In genomic region chr7:152463714-152464311, GRCh38 we compare ENCODE assay signal across 8 cellular contexts. TPM values are rescaled to one million over a fixed set of nuclear protein-coding genes. Genes with fewer than 3 reads are reported as not detected.
A peak's percentile ranks its signal among the peaks of the same experiment; 100 is the strongest.
DNase-seq lines count a peak whose midpoint lies in the region; ATAC-seq, FAIRE-seq and TF ChIP-seq lines count a peak whose summit lies in the region.

No MANE protein-coding gene starts in this region.

- H3K4me2 ChIP-seq in H1 (ENCODE audit: insufficient read depth in 1 of 2, low read depth in 2 of 2, low read length in 2 of 2) (peak overlapping the region; percentile 84 to 87; a peak in 3 of 4 replicates), mesendoderm (ENCODE audit: low read length) (peak overlapping the region; percentile 31)

- H2BK12ac ChIP-seq in H1 (ENCODE audit: low read depth, low read length) = no peak overlapping the region

- no peak overlapping the region for H3K23ac ChIP-seq in H1 (ENCODE audit: insufficient read length)
- no peak overlapping the region for H3K23ac ChIP-seq in mesendoderm (ENCODE audit: low read length)

- peak overlapping the region; percentile 84 for H3K4me3 Mint-ChIP-seq in activated CD8-positive, alpha-beta memory T cell treated with anti-CD3 and anti-CD28 coated beads, Interleukin-2, amount 10 ng/mL, durations not matched to agents 7 days and 5 days

- H3K9me3 ChIP-seq in H1 (ENCODE audit: insufficient read depth in 2 of 2, low read depth in 1 of 2, low read length in 1 of 2) = no peaks in the 10 kb centered on the region

- DNase-seq in COR-L47 (lab: John Stamatoyannopoulos, UW) (peak; percentile 100), HT1080 (ENCODE audit: low read depth) (peak; percentile 97), NOMO-1 (lab: John Stamatoyannopoulos, UW; ENCODE audit: unreplicated experiment in 2 of 2) (peak; percentile 83 to 92), H1 (ENCODE audit: low read depth in 1 of 2, low spot score in 2 of 2) (peak; percentile 94 to 98), mesendoderm (peak; percentile 99)
- peak; percentile 100 for DNase-seq in activated CD8-positive, alpha-beta memory T cell treated with anti-CD3 and anti-CD28 coated beads, Interleukin-2, amount 10 ng/mL, durations not matched to agents 7 days and 5 days
- peak; percentile 100 for DNase-seq in stimulated activated CD8-positive, alpha-beta memory T cell treated with anti-CD3 and anti-CD28 coated beads, Interleukin-12 subunit alpha, Interleukin-12 subunit beta, amount 100 ng/mL, for 4 hours (ENCODE audit: low read depth)

- H3K27ac ChIP-seq in H1 (ENCODE audit: low read depth, low read length) (peak overlapping the region; percentile 36; the same call in 1 of the 2 replicates), mesendoderm (ENCODE audit: low read depth, low read length) (peak overlapping the region; percentile 93)

- peak overlapping the region; percentile 74 to 92 (median 78) for H3K4me3 ChIP-seq in H1 (ENCODE audit: extremely low read depth in 1 of 4, insufficient read depth in 2 of 4, low read depth in 3 of 4, low read length in 4 of 4)
- H3K4me3 ChIP-seq in mesendoderm (ENCODE audit: low read length) = peak overlapping the region; percentile 52

- no peak overlapping the region for H2BK20ac ChIP-seq in H1 (ENCODE audit: low read length)

- H2BK120ac ChIP-seq in H1 (replicated peaks; ENCODE audit: low read depth, low read length) (no peak overlapping the region), mesendoderm (ENCODE audit: low read depth, low read length) (no peak overlapping the region)

- no peaks in the 10 kb centered on the region for H3K27me3 Mint-ChIP-seq in activated CD8-positive, alpha-beta memory T cell treated with anti-CD3 and anti-CD28 coated beads, Interleukin-2, amount 10 ng/mL, durations not matched to agents 7 days and 5 days

- TF ChIP-seq CTCF in H1 (IDR thresholded peaks at IDR 0.05; ENCODE audit: control extremely low read depth in 1 of 3, insufficient read depth in 1 of 3, low read depth in 1 of 3, low read length in 3 of 3) = no peak

- POLR2A ChIA-PET in H1 (lab: Charles Lee; ENCODE audit: partially characterized antibody) = interaction anchor here (0.6 to 1.1 kb wide), 4 partner anchors 32 to 198 kb away, joined by 3 to 4 read pairs (median 3); no protein-coding TSS in a partner anchor

- TF ChIP-seq RAD21 in H1 (IDR thresholded peaks at IDR 0.05 in 1 of 2, conservative IDR thresholded peaks at IDR 0.05 in 1 of 2; ENCODE audit: low read depth in 2 of 2, low read length in 2 of 2) = no peak

- H3K4me1 ChIP-seq in H1 (replicated peaks in 1 of 4; ENCODE audit: control insufficient read depth in 3 of 4, insufficient read depth in 4 of 4, low read length in 3 of 4) (peaks cover 0 to 7% (median 2%) of the 10 kb centered on the region in 4 experiments; a peak in 4 of 7 replicates), mesendoderm (ENCODE audit: control insufficient read depth, low read depth, low read length) (no peaks in the 10 kb centered on the region)

- H3K4ac ChIP-seq in H1 (replicated peaks; ENCODE audit: insufficient read length, low read depth, low read length) (no peak overlapping the region), mesendoderm (ENCODE audit: low read depth, low read length) (no peak overlapping the region)

- H3K36me3 ChIP-seq in H1 (ENCODE audit: control insufficient read depth in 2 of 4, insufficient read depth in 4 of 4, low read length in 3 of 4) (no peaks in the 10 kb centered on the region), mesendoderm (ENCODE audit: control insufficient read depth, insufficient read depth, low read length) (no peaks in the 10 kb centered on the region)

- H4K91ac ChIP-seq in H1 (replicated peaks; ENCODE audit: insufficient read length, low read length) = no peak overlapping the region

- ATAC-seq in GM21367 (IDR thresholded peaks at IDR 0.05; ENCODE audit: unreplicated experiment) = peak; percentile 84
- peak; percentile 94 for ATAC-seq in activated CD8-positive, alpha-beta memory T cell treated with anti-CD3 and anti-CD28 coated beads, Interleukin-2, amount 10 ng/mL, durations not matched to agents 7 days and 5 days

- H3K4me1 Mint-ChIP-seq in activated CD8-positive, alpha-beta memory T cell treated with anti-CD3 and anti-CD28 coated beads, Interleukin-2, amount 10 ng/mL, durations not matched to agents 7 days and 5 days = peaks cover 12% of the 10 kb centered on the region

- H3K18ac ChIP-seq in H1 (ENCODE audit: extremely low read depth, low read length) (no peak overlapping the region; the same call in 1 of the 2 replicates), mesendoderm (ENCODE audit: low read length) (peak overlapping the region; percentile 35)

- H3K23me2 ChIP-seq in H1 (ENCODE audit: low read depth, low read length) = peaks cover 6% of the 10 kb centered on the region; the same call in 1 of the 2 replicates

- H2BK15ac ChIP-seq in H1 (ENCODE audit: low read length) (no peak overlapping the region), mesendoderm (replicated peaks; ENCODE audit: low read depth) (no peak overlapping the region)

- H2BK5ac ChIP-seq in H1 (ENCODE audit: low read depth, low read length) = no peak overlapping the region
- H2BK5ac ChIP-seq in mesendoderm (ENCODE audit: low read length) = no peak overlapping the region

- peak overlapping the region; percentile 59 for H3K27ac Mint-ChIP-seq in activated CD8-positive, alpha-beta memory T cell treated with anti-CD3 and anti-CD28 coated beads, Interleukin-2, amount 10 ng/mL, durations not matched to agents 7 days and 5 days

- no peak overlapping the region for H2AK5ac ChIP-seq in H1 (ENCODE audit: low read depth, low read length)
- H2AK5ac ChIP-seq in mesendoderm (ENCODE audit: low read length) = no peak overlapping the region

- H3K9me3 Mint-ChIP-seq in activated CD8-positive, alpha-beta memory T cell treated with anti-CD3 and anti-CD28 coated beads, Interleukin-2, amount 10 ng/mL, durations not matched to agents 7 days and 5 days (ENCODE audit: low read depth) = no peaks in the 10 kb centered on the region

- no peak overlapping the region for H3K14ac ChIP-seq in H1 (ENCODE audit: insufficient read length)

- no peaks in the 10 kb centered on the region for H3K79me1 ChIP-seq in H1 (ENCODE audit: low read depth, low read length)
- H3K79me1 ChIP-seq in mesendoderm (ENCODE audit: low read length) = no peaks in the 10 kb centered on the region

- no peaks in the 10 kb centered on the region for H4K20me1 ChIP-seq in H1 (replicated peaks in 1 of 2; ENCODE audit: control insufficient read depth in 1 of 2, insufficient read depth in 2 of 2, low read length in 2 of 2)

- no peak for TF ChIP-seq EP300 in H1 (IDR thresholded peaks at IDR 0.05; ENCODE audit: borderline replicate concordance in 1 of 2, low read depth in 2 of 2, low read length in 2 of 2)

- H2AFZ ChIP-seq in H1 (ENCODE audit: low read length) = no peak overlapping the region

- H3K56ac ChIP-seq in H1 (replicated peaks; ENCODE audit: insufficient read length, low read depth, low read length) (peak overlapping the region; percentile 46), mesendoderm (ENCODE audit: low read length) (peak overlapping the region; percentile 90)

- FAIRE-seq in H1 (lab: Jason Lieb, UNC) = no peak

- no peaks in the 10 kb centered on the region for H3K79me2 ChIP-seq in H1 (ENCODE audit: control insufficient read depth in 1 of 2, insufficient read depth in 2 of 2, low read length in 2 of 2)
- no peaks in the 10 kb centered on the region for H3K79me2 ChIP-seq in mesendoderm (ENCODE audit: control insufficient read depth, insufficient read depth, low read length)

- peak; percentile 2 to 43; a peak in 2 of 3 replicates for TF ChIP-seq POLR2A in H1 (IDR thresholded peaks at IDR 0.05; ENCODE audit: control extremely low read depth in 1 of 2, low read depth in 2 of 2, low read length in 2 of 2)

- peak overlapping the region in 3 of 4 experiments; percentile 57 to 64 (median 63); a peak in 3 of 7 replicates for H3K9ac ChIP-seq in H1 (replicated peaks in 1 of 4; ENCODE audit: extremely low read depth in 1 of 4, low read depth in 3 of 4, low read length in 3 of 4)
- peak overlapping the region; percentile 86 for H3K9ac ChIP-seq in mesendoderm (ENCODE audit: low read length)

- H4K8ac ChIP-seq in H1 (ENCODE audit: extremely low read depth, insufficient read depth, low read length) = peak overlapping the region; percentile 51
- H4K8ac ChIP-seq in mesendoderm (ENCODE audit: low read depth, low read length) = peak overlapping the region; percentile 30

- H3K36me3 Mint-ChIP-seq in activated CD8-positive, alpha-beta memory T cell treated with anti-CD3 and anti-CD28 coated beads, Interleukin-2, amount 10 ng/mL, durations not matched to agents 7 days and 5 days = no peaks in the 10 kb centered on the region

- no peak overlapping the region for H4K5ac ChIP-seq in H1 (ENCODE audit: insufficient read length, low read depth, low read length)
- no peak overlapping the region for H4K5ac ChIP-seq in mesendoderm (ENCODE audit: low read length)

- CTCF ChIA-PET in activated CD8-positive, alpha-beta memory T cell treated with anti-CD3 and anti-CD28 coated beads, Interleukin-2, amount 10 ng/mL, durations not matched to agents 7 days and 5 days (lab: Charles Lee) = interaction anchor here (1.0 kb wide), 1 partner anchor 21 kb away, joined by 6 read pairs; no protein-coding TSS in a partner anchor
- CTCF ChIA-PET in H1 (lab: Charles Lee; ENCODE audit: partially characterized antibody) = interaction anchor here (0.6 kb wide), 1 partner anchor 243 kb away, joined by 3 read pairs; no protein-coding TSS in a partner anchor

- 0% methylated on average over 3 of the region's 70 CpGs; no CpG with 5 or more reads in 1 of the 2 experiments for WGBS in H1 (ENCODE audit: extremely low coverage in 1 of 2, insufficient coverage in 1 of 2, insufficient read length in 1 of 2, insufficient replicate concordance in 2 of 2, low coverage in 1 of 2, low lambda C conversion rate in 2 of 2, missing lambda C conversion rate in 1 of 2), 2 experiments
- no CpG with 5 or more reads among the region's 70 CpGs for WGBS in mesendoderm (ENCODE audit: extremely low coverage, insufficient coverage, low lambda C conversion rate)

- no peaks in the 10 kb centered on the region for H3K27me3 ChIP-seq in H1 (replicated peaks in 1 of 4; ENCODE audit: control insufficient read depth in 3 of 4, extremely low read depth in 1 of 4, insufficient read depth in 3 of 4, low read length in 3 of 4)
- H3K27me3 ChIP-seq in mesendoderm (ENCODE audit: insufficient read depth, low read length, poor library complexity) = no peaks in the 10 kb centered on the region

RNA-seq across cellular contexts. Expression of gene KMT2C, which starts 28.0 kb away (rescaled TPM):
- total RNA-seq in HT1080 (2014; rRNA removed; shearing (Covaris generic)) = 7.5 and 11.3 TPM in 2 replicates
- polyA plus RNA-seq in HT1080 (2015; cell fraction: cytosol; rRNA removed) = 6.1 and 8.8 TPM in 2 replicates
- polyA plus RNA-seq in HT1080 (2015; cell fraction: nucleus; rRNA removed) = 23.9 and 24.9 TPM in 2 replicates
- 10 to 100 TPM; 58.2 to 86.6 TPM for total RNA-seq in activated CD8-positive, alpha-beta memory T cell treated with anti-CD3 and anti-CD28 coated beads, Interleukin-2, amount 10 ng/mL, durations not matched to agents 7 days and 5 days
- total RNA-seq in H1 (2021; fragmentation: NEBNext Ultra II Directional; extraction: Animal tissue kit (Norgen Biotek cat#: 25700)) = 40.3 and 40.8 TPM in 2 replicates
- 7.7 and 9.1 TPM in 2 replicates for polyA plus RNA-seq in H1 (2011; rRNA removed)
- 8.4 TPM for polyA plus RNA-seq in H1 (2011; cell fraction: cytosol; rRNA removed)
- polyA plus RNA-seq in H1 (2011; cell fraction: nucleus; rRNA removed) = 26.2 TPM
- 11.3 to 14.9 TPM (median 13.5 TPM) in 4 replicates for polyA plus RNA-seq in H1 (2012, experiment 1 of 2)
- 0.46 TPM for polyA plus RNA-seq in H1 (2012, experiment 2 of 2)
- polyA plus RNA-seq in H1 (2013, experiment 1 of 2) = 7.9 TPM
- 6.6 TPM for polyA plus RNA-seq in H1 (2013, experiment 2 of 2)
- 38.0 and 51.4 TPM in 2 replicates for polyA minus RNA-seq in H1 (2011; rRNA and poly(A)+ RNA removed)
- 23.0 TPM for polyA minus RNA-seq in H1 (2011; cell fraction: cytosol; rRNA and poly(A)+ RNA removed)
- polyA minus RNA-seq in H1 (2011; cell fraction: nucleus; rRNA and poly(A)+ RNA removed) = 79.7 TPM
- 5.2 TPM for polyA plus RNA-seq in mesendoderm (2013, experiment 1 of 2)
- polyA plus RNA-seq in mesendoderm (2013, experiment 2 of 2) = 5.1 TPM

Comparison
In these comparisons a context has a peak if more than half of its experiments do, and no peak if none do; other contexts are left out.
1. Peak in every context shown above with its lines: DNase-seq, ATAC-seq, H3K4me3 ChIP-seq and H3K27ac ChIP-seq.